ENCODE assay signal across 1 cellular context in genomic region chr6:56291278-56291917, GRCh38.
TF ChIP-seq lines count a peak whose summit lies in the region.

No MANE protein-coding gene starts in this region.

TF ChIP-seq in H1, 55 proteins besides CTCF, POLR2A, EP300 and RAD21:
- no peak for TF ChIP-seq TCF12 (IDR thresholded peaks at IDR 0.05; ENCODE audit: low read depth, low read length)
- no peak for TF ChIP-seq KDM5A (IDR thresholded peaks at IDR 0.05; ENCODE audit: low read length)
- TF ChIP-seq, protein P1, sequence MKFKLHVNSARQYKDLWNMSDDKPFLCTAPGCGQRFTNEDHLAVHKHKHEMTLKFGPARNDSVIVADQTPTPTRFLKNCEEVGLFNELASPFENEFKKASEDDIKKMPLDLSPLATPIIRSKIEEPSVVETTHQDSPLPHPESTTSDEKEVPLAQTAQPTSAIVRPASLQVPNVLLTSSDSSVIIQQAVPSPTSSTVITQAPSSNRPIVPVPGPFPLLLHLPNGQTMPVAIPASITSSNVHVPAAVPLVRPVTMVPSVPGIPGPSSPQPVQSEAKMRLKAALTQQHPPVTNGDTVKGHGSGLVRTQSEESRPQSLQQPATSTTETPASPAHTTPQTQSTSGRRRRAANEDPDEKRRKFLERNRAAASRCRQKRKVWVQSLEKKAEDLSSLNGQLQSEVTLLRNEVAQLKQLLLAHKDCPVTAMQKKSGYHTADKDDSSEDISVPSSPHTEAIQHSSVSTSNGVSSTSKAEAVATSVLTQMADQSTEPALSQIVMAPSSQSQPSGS (IDR thresholded peaks at IDR 0.05; ENCODE audit: low read length), result no peak
- TF ChIP-seq EGR1 (IDR thresholded peaks at IDR 0.05; ENCODE audit: borderline replicate concordance, low read depth, low read length), result no peak
- TF ChIP-seq CREB1 (IDR thresholded peaks at IDR 0.05), result no peak
- TF ChIP-seq CTBP2 (IDR thresholded peaks at IDR 0.05; ENCODE audit: borderline replicate concordance, insufficient read depth, insufficient read length, low read length), result no peak
- no peak for TF ChIP-seq JUND (IDR thresholded peaks at IDR 0.05; ENCODE audit: low read length)
- no peak for TF ChIP-seq TBP (IDR thresholded peaks at IDR 0.05; ENCODE audit: low read depth, low read length)
- no peak for TF ChIP-seq HDAC6 (IDR thresholded peaks at IDR 0.05; ENCODE audit: low read depth, low read length)
- no peak for TF ChIP-seq FOSL1 (IDR thresholded peaks at IDR 0.05; ENCODE audit: insufficient read depth, low read depth, low read length)
- TF ChIP-seq RFX5 (IDR thresholded peaks at IDR 0.05; ENCODE audit: borderline replicate concordance, low read depth, low read length), result no peak
- no peak for TF ChIP-seq TAF7 (optimal IDR thresholded peaks at IDR 0.05; ENCODE audit: borderline replicate concordance, low read depth, low read length)
- TF ChIP-seq CHD7 (IDR thresholded peaks at IDR 0.05; ENCODE audit: insufficient replicate concordance, low read length), result no peak
- no peak for TF ChIP-seq BACH1 (IDR thresholded peaks at IDR 0.05; ENCODE audit: low read length)
TF ChIP-seq in H1: peak in this region for 0.
